18 cellular contexts compared by ENCODE assay signal in the genomic region with DNA sequence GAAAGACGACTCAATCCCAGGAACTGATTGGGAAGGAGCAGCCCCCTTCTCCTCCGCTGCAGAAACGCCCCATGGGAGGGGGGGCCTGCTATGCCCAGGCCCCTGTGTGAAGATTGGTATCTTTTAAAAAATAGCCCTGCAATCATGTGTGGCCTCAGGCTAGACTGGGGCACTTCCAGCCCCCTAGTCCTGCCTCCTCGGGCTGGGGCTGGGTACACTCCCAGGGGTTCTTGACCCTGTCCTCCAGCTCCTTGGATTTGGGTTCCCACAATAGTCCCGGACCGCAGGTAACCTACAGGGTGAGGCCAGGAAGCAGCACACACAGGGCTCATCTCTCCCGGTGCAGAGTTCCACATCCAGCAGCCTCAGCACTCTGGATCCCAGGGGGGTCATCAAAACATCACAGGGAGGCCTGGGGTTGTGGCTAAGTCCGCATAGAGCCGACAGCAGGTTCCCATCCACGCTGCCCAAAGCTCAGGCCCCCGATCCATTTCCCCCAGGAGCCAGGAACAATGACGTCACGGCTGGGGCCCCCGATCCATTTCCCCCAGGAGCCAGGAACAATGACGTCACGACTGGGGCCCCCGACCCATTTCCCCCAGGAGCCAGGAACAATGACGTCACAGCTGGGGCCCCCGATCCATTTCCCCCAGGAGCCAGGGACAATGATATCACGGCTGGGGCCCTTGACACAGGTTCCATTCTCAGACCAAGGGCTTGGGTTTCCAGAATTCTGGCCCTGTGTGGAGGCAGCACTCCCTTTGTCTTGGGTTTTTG.
A peak's percentile ranks its signal among the peaks of the same experiment; 100 is the strongest.
DNase-seq lines count a peak whose midpoint lies in the region; ATAC-seq, FAIRE-seq and TF ChIP-seq lines count a peak whose summit lies in the region.
"Had no signal": no experiment of that assay in that cellular context is flagged by ENCODE, and none has a peak within 500 bp of the region (broad histone marks: within the 10 kb centered on the region; RNA-seq: fewer than 3 reads in every experiment).

No MANE protein-coding gene starts in this region.

- no peaks in the 10 kb centered on the region for H3K9me1 ChIP-seq in K562 (ENCODE audit: control insufficient read depth, insufficient read depth, low read length)

- H3K27me3 ChIP-seq in K562 (ENCODE audit: control insufficient read depth in 2 of 2, insufficient read depth in 2 of 2, low read length in 2 of 2) (peaks cover 0 to 19% of the 10 kb centered on the region in 2 experiments; a peak in 3 of 5 replicates), mesenchymal stem cell (ENCODE audit: control insufficient read depth in 1 of 2, insufficient read depth in 1 of 2, low read length in 2 of 2) (peaks cover 0 to 34% of the 10 kb centered on the region in 2 experiments), sigmoid colon (no peaks in the 10 kb centered on the region), pancreas (no peaks in the 10 kb centered on the region)

- peak overlapping the region; percentile 55 for H2BK120ac ChIP-seq in mesenchymal stem cell (ENCODE audit: low read depth, low read length)

- TF ChIP-seq CTCF in HEK293 (tag by site-specific recombination; IDR thresholded peaks at IDR 0.05) (no peak), K562 (IDR thresholded peaks at IDR 0.05 in 2 of 3, conservative IDR thresholded peaks at IDR 0.05 in 1 of 3; ENCODE audit: insufficient read depth in 2 of 3, low read depth in 1 of 3, low read length in 3 of 3) (no peak), sigmoid colon (IDR thresholded peaks at IDR 0.05) (no peak), pancreas (IDR thresholded peaks at IDR 0.05) (no peak)

- H3K4me3 ChIP-seq in HEK293 (ENCODE audit: low read depth, low read length) (no peak overlapping the region), K562 (no peak overlapping the region), mesenchymal stem cell (ENCODE audit: insufficient read depth in 1 of 2, low read depth in 1 of 2, low read length in 2 of 2) (no peak overlapping the region), sigmoid colon (no peak overlapping the region), pancreas (no peak overlapping the region)

- FAIRE-seq in K562 (lab: Jason Lieb, UNC) (no peak), pancreas (lab: Jason Lieb, UNC) (no peak)
- FAIRE-seq: D721Med had no signal

- H3K4me2 ChIP-seq in K562 (ENCODE audit: insufficient read depth, low read length): no peak overlapping the region
- H3K4me2 ChIP-seq in mesenchymal stem cell (ENCODE audit: low read length, poor library complexity, severe bottlenecking): no peak overlapping the region

- POLR2A ChIA-PET in HEK293 (lab: Yijun Ruan, JAX) (no interaction called here), K562 (lab: Yijun Ruan, JAX) (interaction anchor here (1.1 to 1.4 kb wide), 3 partner anchors 9 to 26 kb away, joined by 4 to 5 read pairs (median 4); no protein-coding TSS in a partner anchor)

- no peak for TF ChIP-seq EP300 in K562 (IDR thresholded peaks at IDR 0.05; ENCODE audit: low read length)
- no peak for TF ChIP-seq EP300 in sigmoid colon (IDR thresholded peaks at IDR 0.05)

- no peak overlapping the region for H3K23ac ChIP-seq in mesenchymal stem cell (ENCODE audit: low read length in 2 of 2)

- no peaks in the 10 kb centered on the region for H3K79me2 ChIP-seq in K562 (ENCODE audit: control insufficient read depth, insufficient read depth, low read length)

- no peak overlapping the region for H3K14ac ChIP-seq in mesenchymal stem cell (ENCODE audit: low read length in 2 of 2)

- H2BK15ac ChIP-seq in mesenchymal stem cell (ENCODE audit: low read depth, poor library complexity, severe bottlenecking): peak overlapping the region; percentile 92

- H2AFZ ChIP-seq in K562 (ENCODE audit: low read depth, low read length): no peak overlapping the region
- H2AFZ ChIP-seq in mesenchymal stem cell (ENCODE audit: low read depth, low read length): no peak overlapping the region

- intact Hi-C loops in K562 (cut with micrococcal nuclease) (no loop called here), sigmoid colon (cut with DNase I) (no loop called here), pancreas (cut with DNase I) (no loop called here)

- ATAC-seq in K562 (no peak), pancreas (no peak), GM18867 (IDR thresholded peaks at IDR 0.05; ENCODE audit: unreplicated experiment) (no peak), GM18907 (IDR thresholded peaks at IDR 0.05; ENCODE audit: unreplicated experiment) (no peak)
- ATAC-seq: PC-3 had no signal

- peak overlapping the region; percentile 93 for H4K8ac ChIP-seq in mesenchymal stem cell (ENCODE audit: low read length)

- H2BK12ac ChIP-seq in mesenchymal stem cell (ENCODE audit: low read length in 2 of 2): peak overlapping the region; percentile 32 to 91

- no peak for TF ChIP-seq RAD21 in K562 (CRISPR knock-in tag; conservative IDR thresholded peaks at IDR 0.05 in 1 of 2, IDR thresholded peaks at IDR 0.05 in 1 of 2)

- H3K9ac ChIP-seq in K562 (ENCODE audit: insufficient read depth in 1 of 2, low read depth in 2 of 2, low read length in 2 of 2) (no peak overlapping the region), mesenchymal stem cell (ENCODE audit: low read length) (no peak overlapping the region)

- TF ChIP-seq POLR2A in K562 (conservative IDR thresholded peaks at IDR 0.05) (no peak), sigmoid colon (IDR thresholded peaks at IDR 0.05) (no peak)

- H3K9me3 ChIP-seq in HEK293 (ENCODE audit: control insufficient read depth, insufficient read depth, low read depth, low read length): no peaks in the 10 kb centered on the region
- H3K9me3 ChIP-seq in K562 (replicated peaks; ENCODE audit: control insufficient read depth, insufficient read depth, low read depth, low read length): no peaks in the 10 kb centered on the region
- no peaks in the 10 kb centered on the region for H3K9me3 ChIP-seq in mesenchymal stem cell (ENCODE audit: control insufficient read depth, low read length)
- H3K9me3 ChIP-seq in sigmoid colon: no peaks in the 10 kb centered on the region
- no peaks in the 10 kb centered on the region for H3K9me3 ChIP-seq in pancreas

- no peaks in the 10 kb centered on the region for H4K20me1 ChIP-seq in K562 (replicated peaks; ENCODE audit: control insufficient read depth, insufficient read depth, low read length)

- no peak overlapping the region for H2AK5ac ChIP-seq in mesenchymal stem cell (ENCODE audit: low read length, severe bottlenecking)

- in situ Hi-C loops in K562 (cut with MboI): no loop called here

- H2BK5ac ChIP-seq in mesenchymal stem cell (ENCODE audit: low read depth, low read length, poor library complexity, severe bottlenecking): no peak overlapping the region

- BruUV-seq in K562 (replicated peaks; lab: Mats Ljungman, UMichigan): no TSS peak

- no peak overlapping the region for H3K27ac ChIP-seq in HEK293 (ENCODE audit: extremely low read depth, low read depth, low read length)
- H3K27ac ChIP-seq in K562 (ENCODE audit: extremely low read depth, low read depth, low read length): no peak overlapping the region
- no peak overlapping the region for H3K27ac ChIP-seq in mesenchymal stem cell (ENCODE audit: low read length, poor library complexity, severe bottlenecking)
- H3K27ac ChIP-seq in sigmoid colon: no peak overlapping the region
- no peak overlapping the region for H3K27ac ChIP-seq in pancreas
- H3K27ac ChIP-seq: C4-2B, RWPE1 had no signal

- no peaks in the 10 kb centered on the region for H3K4me1 ChIP-seq in HEK293 (ENCODE audit: control insufficient read depth, insufficient read depth, low read length)
- H3K4me1 ChIP-seq in K562 (replicated peaks in 1 of 2; ENCODE audit: control insufficient read depth in 2 of 2, insufficient read depth in 2 of 2, low read length in 2 of 2): no peaks in the 10 kb centered on the region
- no peaks in the 10 kb centered on the region for H3K4me1 ChIP-seq in mesenchymal stem cell (ENCODE audit: control insufficient read depth, insufficient read depth, low read depth, low read length)
- H3K4me1 ChIP-seq in sigmoid colon: peaks cover 0 to 6% (median 4%) of the 10 kb centered on the region in 4 donors
- no peaks in the 10 kb centered on the region for H3K4me1 ChIP-seq in pancreas

- peak overlapping the region; percentile 43 for H4K91ac ChIP-seq in mesenchymal stem cell (ENCODE audit: low read length)

- 0% methylated on average over 14 of the region's 20 CpGs for WGBS in K562 (ENCODE audit: insufficient coverage, low coverage, missing lambda C conversion rate)
- WGBS in mesenchymal stem cell: 66% methylated on average over 20 of the region's 20 CpGs
- 62 to 78% methylated on average over 20 of the region's 20 CpGs for WGBS in sigmoid colon, 2 donors
- 62 to 74% methylated on average over 20 of the region's 20 CpGs for WGBS in pancreas, 2 donors

- CTCF ChIA-PET in HEK293 (lab: Yijun Ruan, JAX) (no interaction called here), K562 (lab: Yijun Ruan, JAX; ENCODE audit: low intra/inter-chr PET ratio) (no interaction called here)

- DNase-seq in K562 (ENCODE audit: extremely low read depth in 1 of 4, low spot score in 3 of 4) (no peak), mesenchymal stem cell (no peak), sigmoid colon (peak; percentile 56), pancreas (no peak), NCI-H1694 treated with DMSO at 0.1 percent for 48 hours (lab: John Stamatoyannopoulos, UW) (no peak)
- DNase-seq: DMS79 treated with DMSO at 0.1 percent for 48 hours, HCEC 1CT, KG1, NCI-H1930, NCI-H345, NCI-H526, PC-3 had no signal

- H3K18ac ChIP-seq in mesenchymal stem cell (ENCODE audit: low read depth in 1 of 2, low read length in 2 of 2): peak overlapping the region; percentile 54 to 58

- peak overlapping the region in 1 of 2 experiments; percentile 75 for H3K4ac ChIP-seq in mesenchymal stem cell (ENCODE audit: low read depth in 1 of 2, low read length in 2 of 2)

- H3K36me3 ChIP-seq in HEK293 (ENCODE audit: control insufficient read depth in 2 of 2, insufficient read depth in 1 of 2, low read length in 2 of 2) (no peaks in the 10 kb centered on the region), K562 (ENCODE audit: control insufficient read depth, insufficient read depth, low read length) (no peaks in the 10 kb centered on the region), mesenchymal stem cell (ENCODE audit: control insufficient read depth in 1 of 2, insufficient read depth in 2 of 2, low read depth in 1 of 2, low read length in 2 of 2) (no peaks in the 10 kb centered on the region), sigmoid colon (no peaks in the 10 kb centered on the region), pancreas (no peaks in the 10 kb centered on the region)

- H3K79me1 ChIP-seq in mesenchymal stem cell (replicated peaks; ENCODE audit: low read length, poor library complexity, severe bottlenecking): no peaks in the 10 kb centered on the region

TF ChIP-seq in HEK293, 187 proteins besides CTCF, POLR2A, EP300 and RAD21:
- TF ChIP-seq OVOL3 (tag by site-specific recombination; IDR thresholded peaks at IDR 0.05) (no peak), ZNF10 (tag by site-specific recombination; IDR thresholded peaks at IDR 0.05) (no peak), ZIC2 (tag by site-specific recombination; IDR thresholded peaks at IDR 0.05) (peak; percentile 36; the same call in 1 of the 2 replicates)
TF ChIP-seq in HEK293: peak in this region for 1.

TF ChIP-seq in K562, 482 proteins besides CTCF, POLR2A, EP300 and RAD21 (continues in another document):
- no peak for TF ChIP-seq EZH2 (IDR thresholded peaks at IDR 0.05; ENCODE audit: borderline replicate concordance, low read depth, low read length)
- TF ChIP-seq DDX20 (tag; IDR thresholded peaks at IDR 0.05; ENCODE audit: low read depth): no peak
- no peak for TF ChIP-seq KDM2B (CRISPR knock-in tag; IDR thresholded peaks at IDR 0.05)
- no peak for TF ChIP-seq SMARCB1 (IDR thresholded peaks at IDR 0.05; ENCODE audit: insufficient read length, low read depth)
